1 cellular context compared by ENCODE assay signal in genomic region chr6:158031191-158031444, GRCh38.
TF ChIP-seq lines count a peak whose summit lies in the region.

No MANE protein-coding gene starts in this region.

TF ChIP-seq in GM23338, 12 proteins besides CTCF, POLR2A, EP300 and RAD21:
- TF ChIP-seq ZNF462 (CRISPR knock-in tag; IDR thresholded peaks at IDR 0.05) (no peak), JUNB (IDR thresholded peaks at IDR 0.05; ENCODE audit: unreplicated experiment) (no peak), CREB1 (CRISPR knock-in tag; IDR thresholded peaks at IDR 0.05; ENCODE audit: low read depth) (no peak), EZH2 (IDR thresholded peaks at IDR 0.05; ENCODE audit: low read depth, unreplicated experiment) (no peak), NANOG (IDR thresholded peaks at IDR 0.05; ENCODE audit: borderline replicate concordance) (no peak), EZH2phosphoT487 (IDR thresholded peaks at IDR 0.05; ENCODE audit: unreplicated experiment) (no peak), STAT1 (IDR thresholded peaks at IDR 0.05; ENCODE audit: unreplicated experiment) (no peak), ZNF331 (CRISPR knock-in tag; IDR thresholded peaks at IDR 0.05; ENCODE audit: low read depth) (no peak), ZNF114 (CRISPR knock-in tag; IDR thresholded peaks at IDR 0.05) (no peak), REST (IDR thresholded peaks at IDR 0.05; ENCODE audit: unreplicated experiment) (no peak), ETS1 (IDR thresholded peaks at IDR 0.05) (no peak), POLR2AphosphoS5 (IDR thresholded peaks at IDR 0.05; ENCODE audit: low read depth) (no peak)
TF ChIP-seq in GM23338: peak in this region for 0.
